In the genomic region with DNA sequence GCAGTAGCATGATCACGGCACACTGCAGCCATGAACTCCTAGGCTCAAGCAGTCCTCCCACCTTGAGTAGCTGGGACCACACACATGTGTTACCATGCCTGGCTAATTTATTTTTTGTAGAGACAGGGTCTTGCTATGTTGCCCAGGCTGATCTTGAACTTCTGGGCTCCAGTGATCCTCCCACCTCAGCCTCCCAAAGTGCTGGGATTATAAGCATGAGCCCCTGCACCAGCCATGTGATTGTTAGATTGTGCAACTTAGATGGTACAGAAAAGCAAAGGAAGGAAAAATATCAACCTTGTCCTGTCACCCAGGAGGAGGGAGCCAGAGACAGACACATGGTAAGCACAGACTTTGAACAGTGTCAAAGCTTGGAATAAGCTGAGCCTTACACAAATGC, we compare ENCODE assay signal across 1 cellular context.
A peak's percentile ranks its signal among the peaks of the same experiment; 100 is the strongest.
TF ChIP-seq lines count a peak whose summit lies in the region.

No MANE protein-coding gene starts in this region.

TF ChIP-seq in HepG2, 621 proteins besides CTCF, POLR2A, EP300 and RAD21 (continued from another document):
- TF ChIP-seq, protein P1, sequence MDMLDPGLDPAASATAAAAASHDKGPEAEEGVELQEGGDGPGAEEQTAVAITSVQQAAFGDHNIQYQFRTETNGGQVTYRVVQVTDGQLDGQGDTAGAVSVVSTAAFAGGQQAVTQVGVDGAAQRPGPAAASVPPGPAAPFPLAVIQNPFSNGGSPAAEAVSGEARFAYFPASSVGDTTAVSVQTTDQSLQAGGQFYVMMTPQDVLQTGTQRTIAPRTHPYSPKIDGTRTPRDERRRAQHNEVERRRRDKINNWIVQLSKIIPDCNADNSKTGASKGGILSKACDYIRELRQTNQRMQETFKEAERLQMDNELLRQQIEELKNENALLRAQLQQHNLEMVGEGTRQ (IDR thresholded peaks at IDR 0.05; ENCODE audit: low read depth, low read length), result no peak
- TF ChIP-seq, protein P1 (CRISPR knock-in tag; IDR thresholded peaks at IDR 0.05; ENCODE audit: borderline replicate concordance), result peak; percentile 45; the same call in 1 of the 2 replicates
- TF ChIP-seq SPEN (CRISPR knock-in tag; IDR thresholded peaks at IDR 0.05; ENCODE audit: low read depth) (no peak), KLF12 (CRISPR knock-in tag; IDR thresholded peaks at IDR 0.05; ENCODE audit: borderline replicate concordance) (no peak), ARHGAP35 (CRISPR knock-in tag; IDR thresholded peaks at IDR 0.05; ENCODE audit: borderline replicate concordance) (no peak)
- TF ChIP-seq, protein P2, sequence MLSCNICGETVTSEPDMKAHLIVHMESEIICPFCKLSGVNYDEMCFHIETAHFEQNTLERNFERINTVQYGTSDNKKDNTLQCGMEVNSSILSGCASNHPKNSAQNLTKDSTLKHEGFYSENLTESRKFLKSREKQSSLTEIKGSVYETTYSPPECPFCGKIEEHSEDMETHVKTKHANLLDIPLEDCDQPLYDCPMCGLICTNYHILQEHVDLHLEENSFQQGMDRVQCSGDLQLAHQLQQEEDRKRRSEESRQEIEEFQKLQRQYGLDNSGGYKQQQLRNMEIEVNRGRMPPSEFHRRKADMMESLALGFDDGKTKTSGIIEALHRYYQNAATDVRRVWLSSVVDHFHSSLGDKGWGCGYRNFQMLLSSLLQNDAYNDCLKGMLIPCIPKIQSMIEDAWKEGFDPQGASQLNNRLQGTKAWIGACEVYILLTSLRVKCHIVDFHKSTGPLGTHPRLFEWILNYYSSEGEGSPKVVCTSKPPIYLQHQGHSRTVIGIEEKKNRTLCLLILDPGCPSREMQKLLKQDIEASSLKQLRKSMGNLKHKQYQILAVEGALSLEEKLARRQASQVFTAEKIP (CRISPR knock-in tag; IDR thresholded peaks at IDR 0.05; ENCODE audit: borderline replicate concordance), result no peak
